Comparison of ENCODE assay signal across 30 cellular contexts in genomic region chr15:81767076-81767475, GRCh38.
"Had no signal": no experiment of that assay in that cellular context is flagged by ENCODE, and none has a peak within 500 bp of the region (broad histone marks: within the 10 kb centered on the region; RNA-seq: fewer than 3 reads in every experiment).

No MANE protein-coding gene starts in this region.

- DNase-seq: activated CD4-positive, alpha-beta T cell treated with anti-CD3 and anti-CD28 coated beads for 1 hour; activated CD4-positive, alpha-beta T cell treated with anti-CD3 and anti-CD28 coated beads for 4 hours; activated CD4-positive, alpha-beta T cell treated with anti-CD3 and anti-CD28 coated beads, Interleukin-2, amount 10 ng/mL, durations not matched to agents 7 days and 5 days; activated CD4-positive, alpha-beta T cell treated with anti-CD3 and anti-CD28 coated beads, Interleukin-2, amount 50 U/mL, for 4 hours; activated CD8-positive, alpha-beta memory T cell treated with anti-CD3 and anti-CD28 coated beads, Interleukin-2, amount 10 ng/mL, durations not matched to agents 7 days and 5 days; activated CD8-positive, alpha-beta memory T cell treated with anti-CD3 and anti-CD28 coated beads, Interleukin-2, amount 50 U/mL, for 4 hours; activated CD8-positive, alpha-beta T cell treated with anti-CD3 and anti-CD28 coated beads for 36 hours; activated effector memory CD4-positive, alpha-beta T cell treated with anti-CD3 and anti-CD28 coated beads, Interleukin-2, amount 50 U/mL, for 16 hours; activated naive CD4-positive, alpha-beta T cell treated with anti-CD3 and anti-CD28 coated beads for 36 hours; activated naive CD8-positive, alpha-beta T cell treated with anti-CD3 and anti-CD28 coated beads for 36 hours; activated naive CD8-positive, alpha-beta T cell treated with anti-CD3 and anti-CD28 coated beads, Interleukin-2, amount 50 U/mL, for 24 hours; activated T-cell treated with anti-CD3 and anti-CD28 coated beads, Interleukin-2, amount 50 U/mL, for 1 hour; activated T-cell treated with anti-CD3 and anti-CD28 coated beads, Interleukin-2, amount 50 U/mL, for 48 hours; adrenal gland; central memory CD4-positive, alpha-beta T cell; cortex of kidney; dermis blood vessel endothelial cell; effector CD4-positive, alpha-beta T cell; effector memory CD8-positive, alpha-beta T cell; erythroblast; esophagus squamous epithelium; foreskin melanocyte; head of caudate nucleus; hippocampal formation; T-helper 2 cell had no signal

- H3K27ac ChIP-seq: adrenal gland, ascending aorta, breast epithelium, cardiac muscle cell, esophagus squamous epithelium, gastroesophageal sphincter had no signal

- H3K4me1 ChIP-seq: adrenal gland, ascending aorta, breast epithelium, esophagus squamous epithelium, gastroesophageal sphincter had no signal

- H3K36me3 ChIP-seq: adrenal gland, ascending aorta, breast epithelium, cardiac muscle cell, esophagus squamous epithelium, gastroesophageal sphincter had no signal

- ATAC-seq: activated CD8-positive, alpha-beta memory T cell treated with anti-CD3 and anti-CD28 coated beads, Interleukin-2, amount 10 ng/mL, durations not matched to agents 7 days and 5 days; activated CD8-positive, alpha-beta T cell treated with anti-CD3 and anti-CD28 coated beads for 36 hours; activated naive CD8-positive, alpha-beta T cell treated with anti-CD3 and anti-CD28 coated beads, Interleukin-2, amount 50 U/mL, for 24 hours; effector memory CD8-positive, alpha-beta T cell; gastroesophageal sphincter; WTC11 had no signal

- H3K27me3 ChIP-seq: adrenal gland, ascending aorta, breast epithelium, cardiac muscle cell, esophagus squamous epithelium, gastroesophageal sphincter had no signal

- H3K4me3 ChIP-seq: adrenal gland, ascending aorta, breast epithelium, cardiac muscle cell, esophagus squamous epithelium, gastroesophageal sphincter had no signal

- H3K9me3 ChIP-seq: adrenal gland, ascending aorta, breast epithelium, esophagus squamous epithelium, gastroesophageal sphincter had no signal
